ENCODE assay signal across 6 cellular contexts in the genomic region with DNA sequence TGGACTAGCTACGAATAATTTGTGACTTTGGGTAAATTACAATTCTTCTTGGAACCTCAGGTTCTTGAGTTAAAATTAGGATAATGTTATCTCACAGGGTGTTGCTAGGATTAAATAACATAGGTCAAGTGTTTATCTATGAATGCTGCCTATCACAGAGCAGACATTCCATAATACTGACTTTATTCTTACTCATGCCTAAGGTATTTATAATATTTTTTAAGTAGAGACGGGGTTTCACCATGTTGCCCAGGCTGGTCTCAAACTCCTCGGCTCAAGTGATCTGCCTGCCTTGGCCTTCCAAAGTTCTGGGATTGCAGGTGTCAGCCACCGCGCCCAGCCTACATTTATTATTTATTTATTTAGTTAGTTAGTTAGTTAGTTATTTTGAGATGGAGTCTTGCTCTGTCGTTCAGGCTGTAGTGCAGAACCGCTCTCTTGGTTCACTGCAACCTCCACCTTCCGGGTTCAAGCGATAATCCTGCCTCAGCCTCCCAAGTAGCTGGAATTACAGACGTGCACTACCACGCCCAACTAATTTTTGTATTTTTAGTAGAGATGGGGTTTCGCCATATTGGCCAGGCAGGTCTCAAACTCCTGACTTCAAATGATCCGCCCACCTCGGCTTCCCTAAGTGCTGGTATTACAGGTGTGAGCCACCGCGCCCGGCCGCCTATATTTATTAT. TPM values are rescaled to one million over a fixed set of nuclear protein-coding genes. Genes with fewer than 3 reads are reported as not detected.
DNase-seq lines count a peak whose midpoint lies in the region.

No MANE protein-coding gene starts in this region.

- H3K9ac ChIP-seq in duodenal mucosa (ENCODE audit: low read depth in 1 of 2, low read length in 2 of 2), result peak overlapping the region; percentile 67 to 93

- H3K9me3 ChIP-seq in MG63 (no peaks in the 10 kb centered on the region), duodenal mucosa (ENCODE audit: control insufficient read depth in 1 of 2, low read length in 2 of 2) (no peaks in the 10 kb centered on the region)

- H3K4me3 ChIP-seq in MG63 (peak overlapping the region; percentile 78), duodenal mucosa (ENCODE audit: low read depth in 1 of 2, low read length in 2 of 2) (peak overlapping the region; percentile 83 to 95), skeletal muscle cell (ENCODE audit: low read depth, low read length) (peak overlapping the region; percentile 97)

- H3K27me3 ChIP-seq in MG63, result no peaks in the 10 kb centered on the region
- no peaks in the 10 kb centered on the region for H3K27me3 ChIP-seq in duodenal mucosa (ENCODE audit: control insufficient read depth in 1 of 2, insufficient read depth in 2 of 2, low read length in 2 of 2)

- H3K4me1 ChIP-seq in duodenal mucosa (ENCODE audit: control insufficient read depth in 1 of 2, insufficient read depth in 2 of 2, low read length in 2 of 2), result peaks cover 6 to 15% of the 10 kb centered on the region in 2 donors

- no peak for DNase-seq in MG63
- DNase-seq in skeletal muscle cell (ENCODE audit: low read depth), result no peak
- DNase-seq in cerebellar nuclear complex (lab: John Stamatoyannopoulos, UW), result no peak
- no peak for DNase-seq in stimulated activated naive CD4-positive, alpha-beta T cell treated with Interleukin-2 at 50 U/mL for 16 hours (lab: John Stamatoyannopoulos, UW)
- DNase-seq in occipital lobe (lab: John Stamatoyannopoulos, UW), result no peak

- peaks cover 5% of the 10 kb centered on the region for H3K36me3 ChIP-seq in MG63
- no peaks in the 10 kb centered on the region for H3K36me3 ChIP-seq in duodenal mucosa (ENCODE audit: control insufficient read depth in 1 of 2, insufficient read depth in 2 of 2, low read length in 2 of 2)

- H3K27ac ChIP-seq in duodenal mucosa (ENCODE audit: low read depth, low read length), result peak overlapping the region; percentile 76

RNA-seq across cellular contexts. Expression of a gene that starts 0.7 kb away (rescaled TPM):
- 22.6 and 26.7 TPM in 2 replicates for total RNA-seq in MG63 (2014; rRNA removed; shearing (Covaris generic); ENCODE audit: low replicate concordance)
- total RNA-seq in occipital lobe, result 52.4 TPM

RNA-seq across cellular contexts. Expression of a gene that starts 3.8 kb away (rescaled TPM):
- total RNA-seq in MG63 (2014; rRNA removed; shearing (Covaris generic); ENCODE audit: low replicate concordance), result 49.3 and 52.1 TPM in 2 replicates
- total RNA-seq in occipital lobe, result 26.4 TPM

RNA-seq across cellular contexts. Expression of a gene that starts 56.9 kb away (rescaled TPM):
- total RNA-seq in MG63 (2014; rRNA removed; shearing (Covaris generic); ENCODE audit: low replicate concordance), result 5.8 and 6.1 TPM in 2 replicates
- 16.2 TPM for total RNA-seq in occipital lobe

RNA-seq across cellular contexts. Expression of a gene that starts 57.0 kb away (rescaled TPM):
- total RNA-seq in MG63 (2014; rRNA removed; shearing (Covaris generic); ENCODE audit: low replicate concordance), result 17.1 and 20.0 TPM in 2 replicates
- 54.6 TPM for total RNA-seq in occipital lobe
